In genomic region chr10:119703903-119704508, GRCh38 we compare ENCODE assay signal across 13 cellular contexts. TPM values are rescaled to one million over a fixed set of nuclear protein-coding genes. Genes with fewer than 3 reads are reported as not detected.
A peak's percentile ranks its signal among the peaks of the same experiment; 100 is the strongest.
DNase-seq lines count a peak whose midpoint lies in the region; ATAC-seq and TF ChIP-seq lines count a peak whose summit lies in the region.
"Had no signal": no experiment of that assay in that cellular context is flagged by ENCODE, and none has a peak within 500 bp of the region (broad histone marks: within the 10 kb centered on the region; RNA-seq: fewer than 3 reads in every experiment).

No MANE protein-coding gene starts in this region.

- peak overlapping the region; percentile 88 for H3K27ac Mint-ChIP-seq in activated CD4-positive, alpha-beta T cell treated with anti-CD3 and anti-CD28 coated beads, Interleukin-2, amount 10 ng/mL, durations not matched to agents 7 days and 5 days
- H3K27ac Mint-ChIP-seq in dendritic cell treated with granulocyte-macrophage colony-stimulating factor and Interleukin-4, amounts not matched to agents 40 ng/mL and 50 ng/mL, for 4 days = peak overlapping the region; percentile 86

- POLR2A ChIA-PET in activated CD4-positive, alpha-beta T cell treated with anti-CD3 and anti-CD28 coated beads, Interleukin-2, amount 10 ng/mL, durations not matched to agents 7 days and 5 days (lab: Charles Lee) = no interaction called here
- POLR2A ChIA-PET in OCI-LY7 (lab: Charles Lee) = interaction anchor here (0.6 to 8.0 kb wide), 12 partner anchors 9 to 1649 kb away, joined by 3 to 79 read pairs (median 4); partner anchors contain the start of genes INPP5F and MCMBP

- H3K4me1 Mint-ChIP-seq in activated CD4-positive, alpha-beta T cell treated with anti-CD3 and anti-CD28 coated beads, Interleukin-2, amount 10 ng/mL, durations not matched to agents 7 days and 5 days = peaks cover 41% of the 10 kb centered on the region
- peaks cover 55% of the 10 kb centered on the region for H3K4me1 Mint-ChIP-seq in dendritic cell treated with granulocyte-macrophage colony-stimulating factor and Interleukin-4, amounts not matched to agents 40 ng/mL and 50 ng/mL, for 4 days (ENCODE audit: low read depth)

- H3K36me3 ChIP-seq in OCI-LY7 (ENCODE audit: insufficient read depth, low read length) = no peaks in the 10 kb centered on the region
- no peaks in the 10 kb centered on the region for H3K36me3 ChIP-seq in heart right ventricle
- H3K36me3 ChIP-seq: brain microvascular endothelial cell had no signal

- intact Hi-C loops in OCI-LY7 (cut with micrococcal nuclease; ENCODE audit: unreplicated experiment) = loop anchor here (2.0 to 10.0 kb wide), 2 partner anchors 21 to 619 kb away; partner anchors contain the start of gene EIF3A
- intact Hi-C loops in dendritic cell treated with granulocyte-macrophage colony-stimulating factor and Interleukin-4, amounts not matched to agents 40 ng/mL and 50 ng/mL, for 4 days (cut with micrococcal nuclease) = loop anchor here (2.0 kb wide), 1 partner anchor 21 kb away; no protein-coding TSS in a partner anchor
- intact Hi-C loops in heart right ventricle (cut with DNase I) = no loop called here

- no peaks in the 10 kb centered on the region for H3K9me2 ChIP-seq in OCI-LY7 (ENCODE audit: insufficient read depth, low read length)

- H3K79me2 ChIP-seq in OCI-LY7 (ENCODE audit: insufficient read depth, low read depth, low read length) = no peaks in the 10 kb centered on the region

- H3K27me3 ChIP-seq in heart right ventricle = no peaks in the 10 kb centered on the region
- H3K27me3 ChIP-seq: brain microvascular endothelial cell had no signal

- H3K4me1 ChIP-seq in OCI-LY7 (ENCODE audit: insufficient read depth, low read length, poor library complexity, severe bottlenecking) = peaks cover 54% of the 10 kb centered on the region
- peaks cover 0 to 27% (median 0%) of the 10 kb centered on the region in 9 donors for H3K4me1 ChIP-seq in heart right ventricle

- peak overlapping the region; percentile 59 for H3K4me2 ChIP-seq in OCI-LY7 (ENCODE audit: low read length)

- peaks cover 22% of the 10 kb centered on the region for H3K9me3 Mint-ChIP-seq in activated CD4-positive, alpha-beta T cell treated with anti-CD3 and anti-CD28 coated beads, Interleukin-2, amount 10 ng/mL, durations not matched to agents 7 days and 5 days
- H3K9me3 Mint-ChIP-seq in dendritic cell treated with granulocyte-macrophage colony-stimulating factor and Interleukin-4, amounts not matched to agents 40 ng/mL and 50 ng/mL, for 4 days = peaks cover 17% of the 10 kb centered on the region

- peaks cover 27% of the 10 kb centered on the region for H3K36me3 Mint-ChIP-seq in activated CD4-positive, alpha-beta T cell treated with anti-CD3 and anti-CD28 coated beads, Interleukin-2, amount 10 ng/mL, durations not matched to agents 7 days and 5 days (ENCODE audit: low read depth)
- H3K36me3 Mint-ChIP-seq in dendritic cell treated with granulocyte-macrophage colony-stimulating factor and Interleukin-4, amounts not matched to agents 40 ng/mL and 50 ng/mL, for 4 days (ENCODE audit: low read depth) = peaks cover 6% of the 10 kb centered on the region

- no TSS peak for BruUV-seq in OCI-LY7 (replicated peaks; lab: Mats Ljungman, UMichigan)

- no peaks in the 10 kb centered on the region for H3K27me3 Mint-ChIP-seq in activated CD4-positive, alpha-beta T cell treated with anti-CD3 and anti-CD28 coated beads, Interleukin-2, amount 10 ng/mL, durations not matched to agents 7 days and 5 days
- peaks cover 6% of the 10 kb centered on the region for H3K27me3 Mint-ChIP-seq in dendritic cell treated with granulocyte-macrophage colony-stimulating factor and Interleukin-4, amounts not matched to agents 40 ng/mL and 50 ng/mL, for 4 days

- no peak for DNase-seq in activated CD4-positive, alpha-beta T cell treated with anti-CD3 and anti-CD28 coated beads, Interleukin-2, amount 10 ng/mL, durations not matched to agents 7 days and 5 days
- DNase-seq in activated CD4-positive, alpha-beta T cell treated with anti-CD3 and anti-CD28 coated beads, Interleukin-2, amount 50 U/mL, for 4 hours = no peak
- DNase-seq in GM12865 (ENCODE audit: low read depth) (peak; percentile 71), OCI-LY7 (ENCODE audit: low spot score) (peak; percentile 55), heart right ventricle (no peak)
- DNase-seq: activated gamma-delta T cell treated with Interleukin-2 at 50 U/mL for 16 hours, brain microvascular endothelial cell, dermis blood vessel endothelial cell, NCI-H2227 treated with DMSO at 0.1 percent for 48 hours had no signal

- ATAC-seq in HG02970 (IDR thresholded peaks at IDR 0.05; ENCODE audit: low FRiP score, unreplicated experiment) (no peak), HG03457 (IDR thresholded peaks at IDR 0.05; ENCODE audit: unreplicated experiment) (no peak), heart right ventricle (no peak)
- ATAC-seq: esophagus mucosa had no signal

- H4K20me1 ChIP-seq in OCI-LY7 (ENCODE audit: insufficient read depth, low read length) = no peaks in the 10 kb centered on the region

- 85% methylated on average over 9 of the region's 9 CpGs for WGBS in heart right ventricle, 2 donors

- H2AFZ ChIP-seq in OCI-LY7 (ENCODE audit: low read length) = peak overlapping the region; percentile 83

- CTCF ChIA-PET in activated CD4-positive, alpha-beta T cell treated with anti-CD3 and anti-CD28 coated beads, Interleukin-2, amount 10 ng/mL, durations not matched to agents 7 days and 5 days (lab: Charles Lee) = interaction anchor here (0.6 to 1.8 kb wide), 9 partner anchors 9 to 48 kb away, joined by 3 to 8 read pairs (median 5); partner anchors contain the start of gene INPP5F
- CTCF ChIA-PET in OCI-LY7 (lab: Charles Lee; ENCODE audit: unreplicated experiment) = interaction anchor here (1.1 kb wide), 1 partner anchor 21 kb away, joined by 5 read pairs; no protein-coding TSS in a partner anchor

- peak overlapping the region; percentile 7 for H3K27ac ChIP-seq in OCI-LY7 (ENCODE audit: low read depth, low read length, poor library complexity, severe bottlenecking)
- no peak overlapping the region for H3K27ac ChIP-seq in heart right ventricle
- H3K27ac ChIP-seq: brain microvascular endothelial cell had no signal

- H3K9me3 ChIP-seq in OCI-LY7 (ENCODE audit: low read length) (peaks cover 14% of the 10 kb centered on the region), heart right ventricle (peaks cover 0 to 16% (median 0%) of the 10 kb centered on the region in 11 donors)

- H3K4me3 ChIP-seq in GM12865 (ENCODE audit: low read depth, low read length) (peak overlapping the region; percentile 13), OCI-LY7 (ENCODE audit: low read depth, low read length, poor library complexity, severe bottlenecking) (peak overlapping the region; percentile 8), heart right ventricle (no peak overlapping the region)

- TF ChIP-seq CTCF in GM12865 (IDR thresholded peaks at IDR 0.05; ENCODE audit: insufficient read depth, low read depth, low read length, missing control alignments) (no peak), OCI-LY7 (conservative IDR thresholded peaks at IDR 0.05; ENCODE audit: low read length) (no peak), heart right ventricle (IDR thresholded peaks at IDR 0.05) (no peak)

- H3K4me3 Mint-ChIP-seq in activated CD4-positive, alpha-beta T cell treated with anti-CD3 and anti-CD28 coated beads, Interleukin-2, amount 10 ng/mL, durations not matched to agents 7 days and 5 days = no peak overlapping the region
- no peak overlapping the region for H3K4me3 Mint-ChIP-seq in dendritic cell treated with granulocyte-macrophage colony-stimulating factor and Interleukin-4, amounts not matched to agents 40 ng/mL and 50 ng/mL, for 4 days

RNA-seq across cellular contexts. Expression of gene INPP5F, which starts 21.8 kb away (rescaled TPM):
- total RNA-seq in activated CD4-positive, alpha-beta T cell treated with anti-CD3 and anti-CD28 coated beads, Interleukin-2, amount 10 ng/mL, durations not matched to agents 7 days and 5 days = 10 to 100 TPM; 11.1 to 12.3 TPM
- total RNA-seq in OCI-LY7 (2014; rRNA removed; shearing (Covaris generic)) = 6.2 TPM in 2 replicates
- 8.7 and 12.8 TPM in 2 replicates for total RNA-seq in OCI-LY7 (2022)
- total RNA-seq in heart right ventricle = 10 to 100 TPM in 2 of 10 donors, 1 to 10 TPM in 8; 4.2 to 13.3 (median 7.5) TPM
- 1 to 10 TPM; 4.0 to 4.5 TPM for polyA plus RNA-seq in heart right ventricle

RNA-seq across cellular contexts. Expression of gene BAG3, which starts 52.8 kb away (rescaled TPM):
- total RNA-seq in activated CD4-positive, alpha-beta T cell treated with anti-CD3 and anti-CD28 coated beads, Interleukin-2, amount 10 ng/mL, durations not matched to agents 7 days and 5 days = 10 to 100 TPM; 27.1 to 27.6 TPM
- total RNA-seq in OCI-LY7 (2014; rRNA removed; shearing (Covaris generic)) = 0.41 and 1.9 TPM in 2 replicates
- total RNA-seq in OCI-LY7 (2022) (2.4 and 2.6 TPM in 2 replicates), heart right ventricle (100 to 1,000 TPM; 115 to 191 (median 145) TPM)
- polyA plus RNA-seq in heart right ventricle = 100 to 1,000 TPM in 1 of 2 donors, 10 to 100 TPM in 1; 42.5 to 193 TPM

Comparison
In these comparisons a context has a peak if more than half of its experiments do, and no peak if none do; other contexts are left out.
1. DNase-seq: peak in GM12865 (single experiment) and OCI-LY7 (single experiment); none in activated CD4-positive, alpha-beta T cell treated with anti-CD3 and anti-CD28 coated beads, Interleukin-2, amount 10 ng/mL, durations not matched to agents 7 days and 5 days (single experiment), activated CD4-positive, alpha-beta T cell treated with anti-CD3 and anti-CD28 coated beads, Interleukin-2, amount 50 U/mL, for 4 hours (0 of 2) and heart right ventricle (0 of 2).
2. H3K4me3 ChIP-seq: peak in GM12865 (single experiment) and OCI-LY7 (single experiment); none in heart right ventricle (0 of 10).
3. RNA of gene BAG3, which starts 52.8 kb away (total RNA-seq): 115 to 191 TPM in heart right ventricle and 27.1 to 27.6 TPM in activated CD4-positive, alpha-beta T cell treated with anti-CD3 and anti-CD28 coated beads, Interleukin-2, amount 10 ng/mL, durations not matched to agents 7 days and 5 days; 0.41 to 2.6 TPM in OCI-LY7; every median in the first group is over 4 times any median in the second.
4. intact Hi-C loops: an anchor here in OCI-LY7 (2.0 to 10.0 kb wide) and dendritic cell treated with granulocyte-macrophage colony-stimulating factor and Interleukin-4, amounts not matched to agents 40 ng/mL and 50 ng/mL, for 4 days (2.0 kb wide); none called in heart right ventricle.